Comparison of ENCODE assay signal across 27 cellular contexts in genomic region chr1:110677526-110677925, GRCh38. TPM values are rescaled to one million over a fixed set of nuclear protein-coding genes. Genes with fewer than 3 reads are reported as not detected.
A peak's percentile ranks its signal among the peaks of the same experiment; 100 is the strongest.
DNase-seq lines count a peak whose midpoint lies in the region; TF ChIP-seq lines count a peak whose summit lies in the region.
"Had no signal": no experiment of that assay in that cellular context is flagged by ENCODE, and none has a peak within 500 bp of the region (broad histone marks: within the 10 kb centered on the region; RNA-seq: fewer than 3 reads in every experiment).

No MANE protein-coding gene starts in this region.

- no peak overlapping the region for H3K9ac ChIP-seq in endodermal cell (ENCODE audit: extremely low read depth, low read length, poor library complexity, severe bottlenecking)

- H3K4me1 ChIP-seq in HEK293 (ENCODE audit: control insufficient read depth, insufficient read depth, low read length): peaks cover 11% of the 10 kb centered on the region
- H3K4me1 ChIP-seq in endodermal cell (ENCODE audit: control insufficient read depth, insufficient read depth, low read length): no peaks in the 10 kb centered on the region
- H3K4me1 ChIP-seq: breast epithelium, prostate gland had no signal

- H3K4me3 ChIP-seq in HEK293 (ENCODE audit: low read depth, low read length) (no peak overlapping the region), foreskin fibroblast (ENCODE audit: low read depth in 1 of 2, low read length in 2 of 2) (no peak overlapping the region), endodermal cell (ENCODE audit: low read length) (no peak overlapping the region)
- H3K4me3 ChIP-seq: breast epithelium, MG63, prostate gland had no signal

- H3K27ac Mint-ChIP-seq in endodermal cell: no peak overlapping the region
- H3K27ac Mint-ChIP-seq: activated CD4-positive, alpha-beta memory T cell treated with anti-CD3 and anti-CD28 coated beads, Interleukin-2, amount 10 ng/mL, durations not matched to agents 7 days and 5 days; activated T-helper 17 cell treated with anti-CD3 and anti-CD28 coated beads, Interleukin-2, amount 50 U/mL, for 72 hours; H9; mesothelial cell of epicardium had no signal

- peaks cover 78% of the 10 kb centered on the region for H3K27me3 Mint-ChIP-seq in endodermal cell (ENCODE audit: insufficient read depth)
- H3K27me3 Mint-ChIP-seq: activated CD4-positive, alpha-beta memory T cell treated with anti-CD3 and anti-CD28 coated beads, Interleukin-2, amount 10 ng/mL, durations not matched to agents 7 days and 5 days; activated T-helper 17 cell treated with anti-CD3 and anti-CD28 coated beads, Interleukin-2, amount 50 U/mL, for 72 hours; naive thymus-derived CD8-positive, alpha-beta T cell had no signal

- H3K9me3 ChIP-seq in HEK293 (ENCODE audit: control insufficient read depth, insufficient read depth, low read depth, low read length): no peaks in the 10 kb centered on the region
- peaks cover 6% of the 10 kb centered on the region for H3K9me3 ChIP-seq in endodermal cell (ENCODE audit: control insufficient read depth, low read length)
- H3K9me3 ChIP-seq: breast epithelium, MG63, prostate gland had no signal

- peaks cover 7% of the 10 kb centered on the region for H3K9me3 Mint-ChIP-seq in endodermal cell
- H3K9me3 Mint-ChIP-seq: activated CD4-positive, alpha-beta memory T cell treated with anti-CD3 and anti-CD28 coated beads, Interleukin-2, amount 10 ng/mL, durations not matched to agents 7 days and 5 days; activated T-helper 17 cell treated with anti-CD3 and anti-CD28 coated beads, Interleukin-2, amount 50 U/mL, for 72 hours; naive thymus-derived CD8-positive, alpha-beta T cell had no signal

- H3K27ac ChIP-seq in HEK293 (ENCODE audit: extremely low read depth, low read depth, low read length) (no peak overlapping the region), endodermal cell (ENCODE audit: low read depth, low read length) (no peak overlapping the region)
- H3K27ac ChIP-seq: breast epithelium, prostate gland had no signal

- CTCF ChIA-PET in HEK293 (lab: Yijun Ruan, JAX): interaction anchor here (1.0 to 1.7 kb wide), 7 partner anchors 19 to 181 kb away, joined by 3 to 7 read pairs (median 4); no protein-coding TSS in a partner anchor

- H3K36me3 ChIP-seq in HEK293 (ENCODE audit: control insufficient read depth in 2 of 2, insufficient read depth in 1 of 2, low read length in 2 of 2) (no peaks in the 10 kb centered on the region), endodermal cell (ENCODE audit: control insufficient read depth, insufficient read depth, low read length) (no peaks in the 10 kb centered on the region)
- H3K36me3 ChIP-seq: breast epithelium, MG63, prostate gland had no signal

- no peak overlapping the region for H3K4me3 Mint-ChIP-seq in endodermal cell
- H3K4me3 Mint-ChIP-seq: activated CD4-positive, alpha-beta memory T cell treated with anti-CD3 and anti-CD28 coated beads, Interleukin-2, amount 10 ng/mL, durations not matched to agents 7 days and 5 days; activated T-helper 17 cell treated with anti-CD3 and anti-CD28 coated beads, Interleukin-2, amount 50 U/mL, for 72 hours; H9; mesothelial cell of epicardium had no signal

- TF ChIP-seq CTCF in HEK293 (tag by site-specific recombination; IDR thresholded peaks at IDR 0.05) (no peak), foreskin fibroblast (IDR thresholded peaks at IDR 0.05; ENCODE audit: low read depth, low read length) (no peak), endodermal cell (conservative IDR thresholded peaks at IDR 0.05) (no peak)

- 80% methylated on average over 3 of the region's 3 CpGs; no CpG with 5 or more reads in 1 of the 2 experiments for WGBS in endodermal cell (ENCODE audit: insufficient coverage in 1 of 2, insufficient read length in 1 of 2), 2 experiments

- POLR2A ChIA-PET in HEK293 (lab: Yijun Ruan, JAX): no interaction called here

- no peaks in the 10 kb centered on the region for H3K4me1 Mint-ChIP-seq in endodermal cell

- peaks cover 71% of the 10 kb centered on the region for H3K27me3 ChIP-seq in endodermal cell (ENCODE audit: control insufficient read depth, insufficient read depth, low read length, poor library complexity, severe bottlenecking)

- DNase-seq in DMS53 (lab: John Stamatoyannopoulos, UW): peak; percentile 53
- no peak for DNase-seq in DMS53 treated with DMSO at 0.1 percent for 48 hours (lab: John Stamatoyannopoulos, UW; ENCODE audit: unreplicated experiment)
- peak; percentile 57 for DNase-seq in NCI-H748 treated with DMSO at 0.1 percent for 48 hours (lab: John Stamatoyannopoulos, UW)
- peak; percentile 64 to 72 for DNase-seq in foreskin fibroblast
- no peak for DNase-seq in endodermal cell
- DNase-seq in SKM-1 treated with dmso at 0.1 percent for 144 hours (lab: John Stamatoyannopoulos, UW; ENCODE audit: unreplicated experiment): no peak
- no peak for DNase-seq in T1000 (lab: John Stamatoyannopoulos, UW)
- DNase-seq: 8988T; activated CD4-positive, alpha-beta memory T cell treated with anti-CD3 and anti-CD28 coated beads, Interleukin-2, amount 10 ng/mL, durations not matched to agents 7 days and 5 days; activated naive CD4-positive, alpha-beta T cell treated with anti-CD3 and anti-CD28 coated beads, Interleukin-2, amount 50 U/mL, for 16 hours; glutamatergic neuron; H9; islet precursor cell; KBM-7; left ventricle myocardium superior; MG63; naive thymus-derived CD8-positive, alpha-beta T cell; nucleus accumbens; stimulated activated CD4-positive, alpha-beta T cell treated with anti-CD3 and anti-CD28 coated beads, Interleukin-15, amount 100 ng/mL, for 24 hours; stimulated activated naive CD4-positive, alpha-beta T cell had no signal

- H3K36me3 Mint-ChIP-seq in endodermal cell (ENCODE audit: low read depth): no peaks in the 10 kb centered on the region
- H3K36me3 Mint-ChIP-seq: mesothelial cell of epicardium had no signal

TF ChIP-seq in HEK293, 187 proteins besides CTCF, POLR2A, EP300 and RAD21:
- TF ChIP-seq ZNF335 (tag by site-specific recombination; conservative IDR thresholded peaks at IDR 0.05): peak; percentile 46; the same call in 1 of the 2 replicates
- no peak for TF ChIP-seq GFI1B (tag by site-specific recombination; IDR thresholded peaks at IDR 0.05)
TF ChIP-seq in HEK293: peak in this region for 1.

RNA-seq across cellular contexts. Expression of gene KCNA3, which starts 2.8 kb away (rescaled TPM):
- total RNA-seq in endodermal cell: under 1 TPM; 0.20 to 0.27 TPM
- 1.2 TPM for polyA plus RNA-seq in endodermal cell (2013, experiment 1 of 2)
- 1.5 TPM for polyA plus RNA-seq in endodermal cell (2013, experiment 2 of 2)
- total RNA-seq: G401, HT1080 had no signal

Comparison
In these comparisons a context has a peak if more than half of its experiments do, and no peak if none do; other contexts are left out.
1. DNase-seq: peak in DMS53 (single experiment), NCI-H748 treated with DMSO at 0.1 percent for 48 hours (single experiment) and foreskin fibroblast (2 of 2); none in DMS53 treated with DMSO at 0.1 percent for 48 hours (single experiment), endodermal cell (single experiment), SKM-1 treated with dmso at 0.1 percent for 144 hours (single experiment) and T1000 (single experiment).